6 cellular contexts compared by ENCODE assay signal in the genomic region with DNA sequence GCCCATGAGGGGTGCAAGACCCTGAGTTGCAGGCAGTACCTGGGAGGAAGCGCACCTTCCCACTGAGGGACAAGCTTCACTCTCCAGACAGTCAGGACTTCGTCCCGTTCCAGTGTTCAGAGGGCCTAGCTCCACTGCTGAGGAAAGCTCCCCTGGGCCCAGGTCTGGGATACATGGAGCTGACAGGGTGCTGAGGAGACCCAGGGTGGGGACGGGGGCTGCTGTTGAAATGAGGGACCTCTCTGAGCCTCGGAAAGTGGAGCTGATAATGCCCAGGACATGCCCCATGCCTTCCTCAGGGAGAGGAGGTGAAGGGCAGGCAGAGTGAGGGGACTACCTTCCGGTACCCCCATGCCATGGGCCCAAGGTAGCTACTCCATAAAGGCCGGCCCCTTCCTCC.
"Had no signal": no experiment of that assay in that cellular context is flagged by ENCODE, and none has a peak within 500 bp of the region (broad histone marks: within the 10 kb centered on the region; RNA-seq: fewer than 3 reads in every experiment).

No MANE protein-coding gene starts in this region.

- H3K4me2 ChIP-seq: GM23338 had no signal

- DNase-seq: H9, HCEC 1CT had no signal

- H2AFZ ChIP-seq: GM23338 had no signal

- H3K4me3 ChIP-seq: GM23338 had no signal

- FAIRE-seq: H1, H54, HTR-8/SVneo had no signal
